1 cellular context compared by ENCODE assay signal in genomic region chr5:41205475-41205874, GRCh38. TPM values are rescaled to one million over a fixed set of nuclear protein-coding genes. Genes with fewer than 3 reads are reported as not detected.
"Had no signal": no experiment of that assay in that cellular context is flagged by ENCODE, and none has a peak within 500 bp of the region (broad histone marks: within the 10 kb centered on the region; RNA-seq: fewer than 3 reads in every experiment).

No MANE protein-coding gene starts in this region.

RNA-seq across cellular contexts. Expression of gene C6, which starts 7.9 kb away (rescaled TPM):
- total RNA-seq: temporal lobe had no signal
